ENCODE assay signal across 26 cellular contexts in genomic region chr5:122471752-122472061, GRCh38.
"Had no signal": no experiment of that assay in that cellular context is flagged by ENCODE, and none has a peak within 500 bp of the region (broad histone marks: within the 10 kb centered on the region; RNA-seq: fewer than 3 reads in every experiment).

No MANE protein-coding gene starts in this region.

- H3K27ac ChIP-seq: brain microvascular endothelial cell, esophagus muscularis mucosa, neutrophil, spleen, stomach, thyroid gland, WERI-Rb-1 had no signal

- H3K36me3 ChIP-seq: brain microvascular endothelial cell, esophagus muscularis mucosa, neutrophil, spleen, stomach, thyroid gland, upper lobe of left lung, WERI-Rb-1 had no signal

- H3K9me3 ChIP-seq: esophagus muscularis mucosa, neutrophil, spleen, stomach, thyroid gland, upper lobe of left lung had no signal

- H3K4me3 Mint-ChIP-seq: activated CD4-positive, alpha-beta memory T cell treated with anti-CD3 and anti-CD28 coated beads, Interleukin-2, amount 10 ng/mL, durations not matched to agents 7 days and 5 days; activated CD4-positive, alpha-beta T cell treated with anti-CD3 and anti-CD28 coated beads, Interleukin-2, amount 10 ng/mL, durations not matched to agents 7 days and 5 days; activated T-cell treated with anti-CD3 and anti-CD28 coated beads, Interleukin-2, amount 50 U/mL, for 24 hours; activated T-helper 17 cell treated with anti-CD3 and anti-CD28 coated beads, Interleukin-2, amount 50 U/mL, for 72 hours; effector memory CD8-positive, alpha-beta T cell; immature natural killer cell; natural killer cell; T-helper 17 cell had no signal

- ATAC-seq: activated T-helper 17 cell treated with anti-CD3 and anti-CD28 coated beads, Interleukin-2, amount 50 U/mL, for 72 hours; effector memory CD8-positive, alpha-beta T cell; left colon; natural killer cell; T-helper 17 cell had no signal

- H3K9me3 Mint-ChIP-seq: activated CD4-positive, alpha-beta memory T cell treated with anti-CD3 and anti-CD28 coated beads, Interleukin-2, amount 10 ng/mL, durations not matched to agents 7 days and 5 days; activated CD4-positive, alpha-beta T cell treated with anti-CD3 and anti-CD28 coated beads, Interleukin-2, amount 10 ng/mL, durations not matched to agents 7 days and 5 days; activated T-cell treated with anti-CD3 and anti-CD28 coated beads, Interleukin-2, amount 50 U/mL, for 24 hours; activated T-helper 17 cell treated with anti-CD3 and anti-CD28 coated beads, Interleukin-2, amount 50 U/mL, for 72 hours had no signal

- DNase-seq: activated CD4-positive, alpha-beta memory T cell treated with anti-CD3 and anti-CD28 coated beads, Interleukin-2, amount 10 ng/mL, durations not matched to agents 7 days and 5 days; activated CD4-positive, alpha-beta T cell treated with anti-CD3 and anti-CD28 coated beads for 1 hour; activated CD4-positive, alpha-beta T cell treated with anti-CD3 and anti-CD28 coated beads, Interleukin-2, amount 10 ng/mL, durations not matched to agents 7 days and 5 days; activated CD8-positive, alpha-beta memory T cell treated with anti-CD3 and anti-CD28 coated beads, Interleukin-2, amount 50 U/mL, for 48 hours; activated gamma-delta T cell treated with Interleukin-2 at 50 U/mL for 16 hours; activated naive CD4-positive, alpha-beta T cell treated with anti-CD3 and anti-CD28 coated beads, Interleukin-2, amount 50 U/mL, for 16 hours; activated T-cell treated with anti-CD3 and anti-CD28 coated beads, Interleukin-2, amount 50 U/mL, for 24 hours; amniotic stem cell; brain microvascular endothelial cell; cortex of kidney; effector memory CD8-positive, alpha-beta T cell; immature natural killer cell; kidney; left colon; natural killer cell; spleen; stimulated activated CD4-positive, alpha-beta T cell treated with anti-CD3 and anti-CD28 coated beads, Interleukin-2, amount 100 ng/mL, for 48 hours; stomach; T-helper 17 cell; T1000; thyroid gland; upper lobe of left lung; WERI-Rb-1 had no signal

- H3K36me3 Mint-ChIP-seq: immature natural killer cell, natural killer cell had no signal

- H3K4me3 ChIP-seq: esophagus muscularis mucosa, spleen, stomach, thyroid gland, upper lobe of left lung had no signal

- H3K4me1 Mint-ChIP-seq: activated CD4-positive, alpha-beta memory T cell treated with anti-CD3 and anti-CD28 coated beads, Interleukin-2, amount 10 ng/mL, durations not matched to agents 7 days and 5 days; activated CD4-positive, alpha-beta T cell treated with anti-CD3 and anti-CD28 coated beads, Interleukin-2, amount 10 ng/mL, durations not matched to agents 7 days and 5 days; activated T-helper 17 cell treated with anti-CD3 and anti-CD28 coated beads, Interleukin-2, amount 50 U/mL, for 72 hours; immature natural killer cell; natural killer cell had no signal

- H3K27me3 Mint-ChIP-seq: activated CD4-positive, alpha-beta memory T cell treated with anti-CD3 and anti-CD28 coated beads, Interleukin-2, amount 10 ng/mL, durations not matched to agents 7 days and 5 days; activated CD4-positive, alpha-beta T cell treated with anti-CD3 and anti-CD28 coated beads, Interleukin-2, amount 10 ng/mL, durations not matched to agents 7 days and 5 days; activated T-cell treated with anti-CD3 and anti-CD28 coated beads, Interleukin-2, amount 50 U/mL, for 24 hours; effector memory CD8-positive, alpha-beta T cell had no signal

- H3K27me3 ChIP-seq: brain microvascular endothelial cell, esophagus muscularis mucosa, neutrophil, spleen, stomach, thyroid gland, upper lobe of left lung had no signal

- H3K4me1 ChIP-seq: esophagus muscularis mucosa, spleen, stomach, thyroid gland had no signal

- H3K27ac Mint-ChIP-seq: activated CD4-positive, alpha-beta memory T cell treated with anti-CD3 and anti-CD28 coated beads, Interleukin-2, amount 10 ng/mL, durations not matched to agents 7 days and 5 days; activated CD4-positive, alpha-beta T cell treated with anti-CD3 and anti-CD28 coated beads, Interleukin-2, amount 10 ng/mL, durations not matched to agents 7 days and 5 days; activated T-cell treated with anti-CD3 and anti-CD28 coated beads, Interleukin-2, amount 50 U/mL, for 24 hours; activated T-helper 17 cell treated with anti-CD3 and anti-CD28 coated beads, Interleukin-2, amount 50 U/mL, for 72 hours; effector memory CD8-positive, alpha-beta T cell; immature natural killer cell; natural killer cell; T-helper 17 cell had no signal
